In the genomic region with DNA sequence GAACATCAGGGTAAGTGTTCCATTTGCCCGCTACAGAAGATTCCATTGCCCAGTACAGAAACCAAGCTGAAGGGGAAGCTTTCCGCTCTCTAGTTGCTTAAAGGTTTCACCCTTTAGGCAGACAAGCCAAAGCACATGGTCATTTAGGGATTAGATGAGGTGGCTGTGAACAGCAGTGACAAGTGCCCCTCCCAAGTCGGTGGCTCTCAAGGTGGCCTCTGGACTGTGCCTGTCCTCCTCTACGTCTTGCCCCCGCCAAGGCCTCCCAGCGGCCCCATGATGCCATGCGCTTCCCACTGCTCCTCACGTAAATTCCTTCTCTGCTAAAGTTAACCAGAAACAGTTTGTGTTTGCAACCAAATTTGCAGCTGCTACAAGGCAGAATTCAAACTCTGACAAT, we compare ENCODE assay signal across 1 cellular context.
TF ChIP-seq lines count a peak whose summit lies in the region.

No MANE protein-coding gene starts in this region.

TF ChIP-seq in HepG2, 621 proteins besides CTCF, POLR2A, EP300 and RAD21 (continued from another document):
- TF ChIP-seq, protein P1, sequence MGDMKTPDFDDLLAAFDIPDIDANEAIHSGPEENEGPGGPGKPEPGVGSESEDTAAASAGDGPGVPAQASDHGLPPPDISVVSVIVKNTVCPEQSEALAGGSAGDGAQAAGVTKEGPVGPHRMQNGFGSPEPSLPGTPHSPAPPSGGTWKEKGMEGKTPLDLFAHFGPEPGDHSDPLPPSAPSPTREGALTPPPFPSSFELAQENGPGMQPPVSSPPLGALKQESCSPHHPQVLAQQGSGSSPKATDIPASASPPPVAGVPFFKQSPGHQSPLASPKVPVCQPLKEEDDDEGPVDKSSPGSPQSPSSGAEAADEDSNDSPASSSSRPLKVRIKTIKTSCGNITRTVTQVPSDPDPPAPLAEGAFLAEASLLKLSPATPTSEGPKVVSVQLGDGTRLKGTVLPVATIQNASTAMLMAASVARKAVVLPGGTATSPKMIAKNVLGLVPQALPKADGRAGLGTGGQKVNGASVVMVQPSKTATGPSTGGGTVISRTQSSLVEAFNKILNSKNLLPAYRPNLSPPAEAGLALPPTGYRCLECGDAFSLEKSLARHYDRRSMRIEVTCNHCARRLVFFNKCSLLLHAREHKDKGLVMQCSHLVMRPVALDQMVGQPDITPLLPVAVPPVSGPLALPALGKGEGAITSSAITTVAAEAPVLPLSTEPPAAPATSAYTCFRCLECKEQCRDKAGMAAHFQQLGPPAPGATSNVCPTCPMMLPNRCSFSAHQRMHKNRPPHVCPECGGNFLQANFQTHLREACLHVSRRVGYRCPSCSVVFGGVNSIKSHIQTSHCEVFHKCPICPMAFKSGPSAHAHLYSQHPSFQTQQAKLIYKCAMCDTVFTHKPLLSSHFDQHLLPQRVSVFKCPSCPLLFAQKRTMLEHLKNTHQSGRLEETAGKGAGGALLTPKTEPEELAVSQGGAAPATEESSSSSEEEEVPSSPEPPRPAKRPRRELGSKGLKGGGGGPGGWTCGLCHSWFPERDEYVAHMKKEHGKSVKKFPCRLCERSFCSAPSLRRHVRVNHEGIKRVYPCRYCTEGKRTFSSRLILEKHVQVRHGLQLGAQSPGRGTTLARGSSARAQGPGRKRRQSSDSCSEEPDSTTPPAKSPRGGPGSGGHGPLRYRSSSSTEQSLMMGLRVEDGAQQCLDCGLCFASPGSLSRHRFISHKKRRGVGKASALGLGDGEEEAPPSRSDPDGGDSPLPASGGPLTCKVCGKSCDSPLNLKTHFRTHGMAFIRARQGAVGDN (CRISPR knock-in tag; IDR thresholded peaks at IDR 0.05), result peak; percentile 51
- TF ChIP-seq, protein P2, sequence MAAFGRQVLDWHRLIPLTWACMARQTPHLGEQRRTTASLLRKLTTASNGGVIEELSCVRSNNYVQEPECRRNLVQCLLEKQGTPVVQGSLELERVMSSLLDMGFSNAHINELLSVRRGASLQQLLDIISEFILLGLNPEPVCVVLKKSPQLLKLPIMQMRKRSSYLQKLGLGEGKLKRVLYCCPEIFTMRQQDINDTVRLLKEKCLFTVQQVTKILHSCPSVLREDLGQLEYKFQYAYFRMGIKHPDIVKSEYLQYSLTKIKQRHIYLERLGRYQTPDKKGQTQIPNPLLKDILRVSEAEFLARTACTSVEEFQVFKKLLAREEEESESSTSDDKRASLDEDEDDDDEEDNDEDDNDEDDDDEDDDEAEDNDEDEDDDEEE (CRISPR knock-in tag; IDR thresholded peaks at IDR 0.05), result 0 out of 2 replicates have a peak, but pooled peaks have one; percentile 34
- TF ChIP-seq JUND (CRISPR knock-in tag; IDR thresholded peaks at IDR 0.05), result no peak
- TF ChIP-seq, protein P3, sequence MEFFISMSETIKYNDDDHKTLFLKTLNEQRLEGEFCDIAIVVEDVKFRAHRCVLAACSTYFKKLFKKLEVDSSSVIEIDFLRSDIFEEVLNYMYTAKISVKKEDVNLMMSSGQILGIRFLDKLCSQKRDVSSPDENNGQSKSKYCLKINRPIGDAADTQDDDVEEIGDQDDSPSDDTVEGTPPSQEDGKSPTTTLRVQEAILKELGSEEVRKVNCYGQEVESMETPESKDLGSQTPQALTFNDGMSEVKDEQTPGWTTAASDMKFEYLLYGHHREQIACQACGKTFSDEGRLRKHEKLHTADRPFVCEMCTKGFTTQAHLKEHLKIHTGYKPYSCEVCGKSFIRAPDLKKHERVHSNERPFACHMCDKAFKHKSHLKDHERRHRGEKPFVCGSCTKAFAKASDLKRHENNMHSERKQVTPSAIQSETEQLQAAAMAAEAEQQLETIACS (CRISPR knock-in tag; IDR thresholded peaks at IDR 0.05), result no peak
- peak; percentile 36 for TF ChIP-seq HNF4A (CRISPR knock-in tag; IDR thresholded peaks at IDR 0.05)
- TF ChIP-seq, protein P4, sequence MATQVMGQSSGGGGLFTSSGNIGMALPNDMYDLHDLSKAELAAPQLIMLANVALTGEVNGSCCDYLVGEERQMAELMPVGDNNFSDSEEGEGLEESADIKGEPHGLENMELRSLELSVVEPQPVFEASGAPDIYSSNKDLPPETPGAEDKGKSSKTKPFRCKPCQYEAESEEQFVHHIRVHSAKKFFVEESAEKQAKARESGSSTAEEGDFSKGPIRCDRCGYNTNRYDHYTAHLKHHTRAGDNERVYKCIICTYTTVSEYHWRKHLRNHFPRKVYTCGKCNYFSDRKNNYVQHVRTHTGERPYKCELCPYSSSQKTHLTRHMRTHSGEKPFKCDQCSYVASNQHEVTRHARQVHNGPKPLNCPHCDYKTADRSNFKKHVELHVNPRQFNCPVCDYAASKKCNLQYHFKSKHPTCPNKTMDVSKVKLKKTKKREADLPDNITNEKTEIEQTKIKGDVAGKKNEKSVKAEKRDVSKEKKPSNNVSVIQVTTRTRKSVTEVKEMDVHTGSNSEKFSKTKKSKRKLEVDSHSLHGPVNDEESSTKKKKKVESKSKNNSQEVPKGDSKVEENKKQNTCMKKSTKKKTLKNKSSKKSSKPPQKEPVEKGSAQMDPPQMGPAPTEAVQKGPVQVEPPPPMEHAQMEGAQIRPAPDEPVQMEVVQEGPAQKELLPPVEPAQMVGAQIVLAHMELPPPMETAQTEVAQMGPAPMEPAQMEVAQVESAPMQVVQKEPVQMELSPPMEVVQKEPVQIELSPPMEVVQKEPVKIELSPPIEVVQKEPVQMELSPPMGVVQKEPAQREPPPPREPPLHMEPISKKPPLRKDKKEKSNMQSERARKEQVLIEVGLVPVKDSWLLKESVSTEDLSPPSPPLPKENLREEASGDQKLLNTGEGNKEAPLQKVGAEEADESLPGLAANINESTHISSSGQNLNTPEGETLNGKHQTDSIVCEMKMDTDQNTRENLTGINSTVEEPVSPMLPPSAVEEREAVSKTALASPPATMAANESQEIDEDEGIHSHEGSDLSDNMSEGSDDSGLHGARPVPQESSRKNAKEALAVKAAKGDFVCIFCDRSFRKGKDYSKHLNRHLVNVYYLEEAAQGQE (IDR thresholded peaks at IDR 0.05; ENCODE audit: borderline replicate concordance in 1 of 2, low read depth in 1 of 2, low read length in 2 of 2), result no peak
- TF ChIP-seq ZNF501 (CRISPR knock-in tag; IDR thresholded peaks at IDR 0.05), result no peak
- no peak for TF ChIP-seq KMT2A (CRISPR knock-in tag; IDR thresholded peaks at IDR 0.05)
- TF ChIP-seq, protein P5, sequence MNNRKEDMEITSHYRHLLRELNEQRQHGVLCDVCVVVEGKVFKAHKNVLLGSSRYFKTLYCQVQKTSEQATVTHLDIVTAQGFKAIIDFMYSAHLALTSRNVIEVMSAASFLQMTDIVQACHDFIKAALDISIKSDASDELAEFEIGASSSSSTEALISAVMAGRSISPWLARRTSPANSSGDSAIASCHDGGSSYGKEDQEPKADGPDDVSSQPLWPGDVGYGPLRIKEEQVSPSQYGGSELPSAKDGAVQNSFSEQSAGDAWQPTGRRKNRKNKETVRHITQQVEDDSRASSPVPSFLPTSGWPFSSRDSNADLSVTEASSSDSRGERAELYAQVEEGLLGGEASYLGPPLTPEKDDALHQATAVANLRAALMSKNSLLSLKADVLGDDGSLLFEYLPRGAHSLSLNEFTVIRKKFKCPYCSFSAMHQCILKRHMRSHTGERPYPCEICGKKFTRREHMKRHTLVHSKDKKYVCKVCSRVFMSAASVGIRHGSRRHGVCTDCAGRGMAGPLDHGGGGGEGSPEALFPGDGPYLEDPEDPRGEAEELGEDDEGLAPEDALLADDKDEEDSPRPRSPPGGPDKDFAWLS (CRISPR knock-in tag; IDR thresholded peaks at IDR 0.05; ENCODE audit: borderline replicate concordance), result no peak
- peak; percentile 37; the same call in 1 of the 2 replicates for TF ChIP-seq ZNF790 (CRISPR knock-in tag; IDR thresholded peaks at IDR 0.05; ENCODE audit: borderline replicate concordance)
- no peak for TF ChIP-seq MXI1 (IDR thresholded peaks at IDR 0.05; ENCODE audit: borderline replicate concordance, low read depth, low read length)
